ENCODE assay signal across 1 cellular context in genomic region chr3:186955898-186956696, GRCh38.
TF ChIP-seq lines count a peak whose summit lies in the region.

No MANE protein-coding gene starts in this region.

TF ChIP-seq in WTC11, 78 proteins besides CTCF, POLR2A, EP300 and RAD21 (continued from another document):
- TF ChIP-seq AFF4 (CRISPR knock-in tag; IDR thresholded peaks at IDR 0.05; ENCODE audit: borderline replicate concordance) (no peak), PRRX2 (CRISPR knock-in tag; IDR thresholded peaks at IDR 0.05) (no peak), SP1 (CRISPR knock-in tag; conservative IDR thresholded peaks at IDR 0.05) (no peak), ZNF121 (CRISPR knock-in tag; IDR thresholded peaks at IDR 0.05) (no peak), ESRRA (CRISPR knock-in tag; IDR thresholded peaks at IDR 0.05; ENCODE audit: borderline replicate concordance) (no peak), IRF2 (CRISPR knock-in tag; IDR thresholded peaks at IDR 0.05; ENCODE audit: borderline replicate concordance, low read depth) (no peak), ZNF512 (CRISPR knock-in tag; IDR thresholded peaks at IDR 0.05; ENCODE audit: borderline replicate concordance) (no peak), ZNF671 (CRISPR knock-in tag; IDR thresholded peaks at IDR 0.05) (no peak), ZNF425 (CRISPR knock-in tag; conservative IDR thresholded peaks at IDR 0.05) (no peak)
